ENCODE assay signal across 1 cellular context in the genomic region with DNA sequence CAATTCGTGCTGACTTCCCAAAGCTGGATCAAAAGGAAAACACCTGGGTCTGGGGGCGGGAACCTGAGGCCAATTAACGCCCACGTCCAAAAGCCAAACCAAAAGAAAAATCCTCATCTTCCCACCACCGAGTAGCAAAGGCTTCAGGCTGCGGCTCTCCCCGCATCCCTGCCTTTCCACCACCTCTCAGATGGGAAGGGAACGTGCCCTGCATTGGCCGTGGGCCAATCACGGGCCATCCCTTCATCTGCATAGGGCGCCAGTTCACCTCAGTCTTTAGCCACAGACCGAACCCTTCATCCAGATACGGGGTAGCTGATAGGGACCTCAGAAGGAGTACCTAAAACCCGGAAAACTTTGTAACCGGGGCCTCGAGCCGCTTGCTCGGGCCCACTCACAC.
TF ChIP-seq lines count a peak whose summit lies in the region.

No MANE protein-coding gene starts in this region.

TF ChIP-seq in K562, 482 proteins besides CTCF, POLR2A, EP300 and RAD21:
- no peak for TF ChIP-seq MCM5 (IDR thresholded peaks at IDR 0.05; ENCODE audit: low read depth)
- TF ChIP-seq YY1 (IDR thresholded peaks at IDR 0.05; ENCODE audit: borderline replicate concordance in 1 of 3, control insufficient read depth in 1 of 3, extremely low read depth in 1 of 3, insufficient read depth in 3 of 3, insufficient read length in 1 of 3, insufficient replicate concordance in 2 of 3, low read depth in 1 of 3, low read length in 2 of 3) = no peak
- TF ChIP-seq MTA2 (IDR thresholded peaks at IDR 0.05; ENCODE audit: low read depth) = no peak
- no peak for TF ChIP-seq FOXK1 (CRISPR knock-in tag; IDR thresholded peaks at IDR 0.05; ENCODE audit: borderline replicate concordance)
- TF ChIP-seq ZKSCAN8 (CRISPR knock-in tag; IDR thresholded peaks at IDR 0.05) = no peak
- TF ChIP-seq SRF (CRISPR knock-in tag; IDR thresholded peaks at IDR 0.05) = no peak
- no peak for TF ChIP-seq KLF10 (CRISPR knock-in tag; IDR thresholded peaks at IDR 0.05)
- TF ChIP-seq POU5F1 (IDR thresholded peaks at IDR 0.05; ENCODE audit: borderline replicate concordance, low read depth, low read length, partially characterized antibody) = no peak
- TF ChIP-seq TEAD1 (CRISPR knock-in tag; IDR thresholded peaks at IDR 0.05) = no peak
- TF ChIP-seq BDP1 (IDR thresholded peaks at IDR 0.05; ENCODE audit: insufficient read depth, insufficient read length) = no peak
- peak; percentile 67 for TF ChIP-seq NFIC (IDR thresholded peaks at IDR 0.05)
- no peak for TF ChIP-seq NEUROD1 (IDR thresholded peaks at IDR 0.05; ENCODE audit: borderline replicate concordance, low read depth, low read length, partially characterized antibody)
- TF ChIP-seq NELFE (IDR thresholded peaks at IDR 0.05; ENCODE audit: insufficient read depth, insufficient read length) = no peak
- TF ChIP-seq BHLHE40 (IDR thresholded peaks at IDR 0.05; ENCODE audit: low read length) = 0 out of 2 replicates have a peak, but pooled peaks have one; percentile 47
- TF ChIP-seq NR2C2 (CRISPR knock-in tag; IDR thresholded peaks at IDR 0.05) = no peak
- TF ChIP-seq NR2C2 (tag; IDR thresholded peaks at IDR 0.05) = peak; percentile 0; the same call in 1 of the 2 replicates
- 0 out of 2 replicates have a peak, but pooled peaks have one; percentile 18 for TF ChIP-seq EGR1 (conservative IDR thresholded peaks at IDR 0.05)
